ENCODE assay signal across 17 cellular contexts in genomic region chrX:17291998-17292658, GRCh38.
DNase-seq lines count a peak whose midpoint lies in the region; ATAC-seq, FAIRE-seq and TF ChIP-seq lines count a peak whose summit lies in the region.
"Had no signal": no experiment of that assay in that cellular context is flagged by ENCODE, and none has a peak within 500 bp of the region (broad histone marks: within the 10 kb centered on the region; RNA-seq: fewer than 3 reads in every experiment).

No MANE protein-coding gene starts in this region.

- H3K36me3 Mint-ChIP-seq in activated CD8-positive, alpha-beta T cell treated with anti-CD3 and anti-CD28 coated beads, Interleukin-2, amount 10 ng/mL, durations not matched to agents 7 days and 5 days (ENCODE audit: low read depth): no peaks in the 10 kb centered on the region
- H3K36me3 Mint-ChIP-seq: stimulated activated naive B cell treated with anti-CD40 and anti-IgM and Interleukin-4, amounts not matched to agents 10 μg/mL and 1 μg/mL and 100 μg/mL, for 72 hours had no signal

- no peaks in the 10 kb centered on the region for H3K27me3 ChIP-seq in gastroesophageal sphincter
- H3K27me3 ChIP-seq in pancreas: peaks cover 0 to 3% (median 0%) of the 10 kb centered on the region in 4 donors

- H3K4me1 Mint-ChIP-seq in activated CD8-positive, alpha-beta T cell treated with anti-CD3 and anti-CD28 coated beads, Interleukin-2, amount 10 ng/mL, durations not matched to agents 7 days and 5 days (ENCODE audit: low read depth): no peaks in the 10 kb centered on the region
- H3K4me1 Mint-ChIP-seq: stimulated activated naive B cell treated with anti-CD40 and anti-IgM and Interleukin-4, amounts not matched to agents 10 μg/mL and 1 μg/mL and 100 μg/mL, for 72 hours had no signal

- peak; percentile 14 for DNase-seq in NCI-H82 (lab: John Stamatoyannopoulos, UW)
- DNase-seq in NCI-H82 treated with DMSO at 0.1 percent for 48 hours (lab: John Stamatoyannopoulos, UW; ENCODE audit: unreplicated experiment): no peak
- DNase-seq in pancreas: no peak
- no peak for DNase-seq in activated CD8-positive, alpha-beta T cell treated with anti-CD3 and anti-CD28 coated beads, Interleukin-2, amount 10 ng/mL, durations not matched to agents 7 days and 5 days
- no peak for DNase-seq in 8988T
- DNase-seq: activated CD8-positive, alpha-beta T cell treated with anti-CD3 and anti-CD28 coated beads for 36 hours; activated effector memory CD4-positive, alpha-beta T cell treated with Interleukin-2 at 50 U/mL for 16 hours; CD4-positive, alpha-beta T cell; NCI-H1105 treated with DMSO at 0.1 percent for 48 hours; stimulated activated naive B cell treated with anti-CD40 and anti-IgM and Interleukin-4, amounts not matched to agents 10 μg/mL and 1 μg/mL and 100 μg/mL, for 72 hours had no signal

- intact Hi-C loops in pancreas (cut with DNase I): no loop called here

- ATAC-seq in gastroesophageal sphincter: peak; percentile 77
- peak in 1 of 4 donors; percentile 53 for ATAC-seq in pancreas
- ATAC-seq in activated CD8-positive, alpha-beta T cell treated with anti-CD3 and anti-CD28 coated beads, Interleukin-2, amount 10 ng/mL, durations not matched to agents 7 days and 5 days: no peak
- ATAC-seq in GM18909 (IDR thresholded peaks at IDR 0.05; ENCODE audit: poor library complexity, unreplicated experiment): no peak
- ATAC-seq in GM18511 (IDR thresholded peaks at IDR 0.05; ENCODE audit: unreplicated experiment): no peak
- ATAC-seq: activated CD8-positive, alpha-beta T cell treated with anti-CD3 and anti-CD28 coated beads for 36 hours; GM12878; K562; stimulated activated naive B cell treated with anti-CD40 and anti-IgM and Interleukin-4, amounts not matched to agents 10 μg/mL and 1 μg/mL and 100 μg/mL, for 72 hours had no signal

- CTCF ChIA-PET in activated CD8-positive, alpha-beta T cell treated with anti-CD3 and anti-CD28 coated beads, Interleukin-2, amount 10 ng/mL, durations not matched to agents 7 days and 5 days (lab: Charles Lee): no interaction called here

- no peak overlapping the region for H3K27ac Mint-ChIP-seq in activated CD8-positive, alpha-beta T cell treated with anti-CD3 and anti-CD28 coated beads, Interleukin-2, amount 10 ng/mL, durations not matched to agents 7 days and 5 days
- H3K27ac Mint-ChIP-seq: activated CD8-positive, alpha-beta T cell treated with anti-CD3 and anti-CD28 coated beads for 36 hours; CD4-positive, alpha-beta T cell; stimulated activated naive B cell treated with anti-CD40 and anti-IgM and Interleukin-4, amounts not matched to agents 10 μg/mL and 1 μg/mL and 100 μg/mL, for 72 hours had no signal

- no peaks in the 10 kb centered on the region for H3K9me3 ChIP-seq in gastroesophageal sphincter
- H3K9me3 ChIP-seq in pancreas: no peaks in the 10 kb centered on the region

- 0 to 17% methylated on average over 1 to 4 of the region's 4 CpGs for whole genome bisulfite sequencing in gastroesophageal sphincter (ENCODE audit: low coverage in 1 of 2), 2 donors
- 56 to 72% methylated on average over 4 of the region's 4 CpGs for WGBS in pancreas, 2 donors

- H3K36me3 ChIP-seq in gastroesophageal sphincter (no peaks in the 10 kb centered on the region), pancreas (no peaks in the 10 kb centered on the region)

- TF ChIP-seq CTCF in gastroesophageal sphincter (IDR thresholded peaks at IDR 0.05) (no peak), pancreas (IDR thresholded peaks at IDR 0.05) (no peak)

- no peaks in the 10 kb centered on the region for H3K9me3 Mint-ChIP-seq in activated CD8-positive, alpha-beta T cell treated with anti-CD3 and anti-CD28 coated beads, Interleukin-2, amount 10 ng/mL, durations not matched to agents 7 days and 5 days (ENCODE audit: insufficient read depth)
- H3K9me3 Mint-ChIP-seq: activated CD8-positive, alpha-beta T cell treated with anti-CD3 and anti-CD28 coated beads for 36 hours; CD4-positive, alpha-beta T cell had no signal

- H3K27me3 Mint-ChIP-seq in activated CD8-positive, alpha-beta T cell treated with anti-CD3 and anti-CD28 coated beads, Interleukin-2, amount 10 ng/mL, durations not matched to agents 7 days and 5 days (ENCODE audit: low read depth): no peaks in the 10 kb centered on the region
- H3K27me3 Mint-ChIP-seq: CD4-positive, alpha-beta T cell had no signal

- POLR2A ChIA-PET in activated CD8-positive, alpha-beta T cell treated with anti-CD3 and anti-CD28 coated beads, Interleukin-2, amount 10 ng/mL, durations not matched to agents 7 days and 5 days (lab: Charles Lee): no interaction called here

- H3K4me3 Mint-ChIP-seq in activated CD8-positive, alpha-beta T cell treated with anti-CD3 and anti-CD28 coated beads, Interleukin-2, amount 10 ng/mL, durations not matched to agents 7 days and 5 days: no peak overlapping the region
- H3K4me3 Mint-ChIP-seq: activated CD8-positive, alpha-beta T cell treated with anti-CD3 and anti-CD28 coated beads for 36 hours; CD4-positive, alpha-beta T cell; stimulated activated naive B cell treated with anti-CD40 and anti-IgM and Interleukin-4, amounts not matched to agents 10 μg/mL and 1 μg/mL and 100 μg/mL, for 72 hours had no signal

- no peak for TF ChIP-seq POLR2A in gastroesophageal sphincter (IDR thresholded peaks at IDR 0.05)

- H3K4me3 ChIP-seq in gastroesophageal sphincter: no peak overlapping the region
- H3K4me3 ChIP-seq in pancreas: no peak overlapping the region
- H3K4me3 ChIP-seq: GM12878, K562, skin epidermis had no signal

- H3K4me1 ChIP-seq in gastroesophageal sphincter: peaks cover 0 to 26% (median 0%) of the 10 kb centered on the region in 3 donors
- H3K4me1 ChIP-seq in pancreas: no peaks in the 10 kb centered on the region

- H3K27ac ChIP-seq in gastroesophageal sphincter (peak overlapping the region; percentile 70 to 84 (median 75)), pancreas (no peak overlapping the region)
- H3K27ac ChIP-seq: skin epidermis had no signal

- peak; percentile 66 for FAIRE-seq in pancreas (lab: Jason Lieb, UNC)
- FAIRE-seq: A204.1, GM12878, K562 had no signal

- no peak for TF ChIP-seq EP300 in gastroesophageal sphincter (IDR thresholded peaks at IDR 0.05)

Comparison
In these comparisons a context has a peak if more than half of its experiments do, and no peak if none do; other contexts are left out.
1. H3K27ac ChIP-seq: peak in gastroesophageal sphincter (4 of 4); none in pancreas (0 of 4).